8 cellular contexts compared by ENCODE assay signal in genomic region chr3:10594915-10595314, GRCh38.
A peak's percentile ranks its signal among the peaks of the same experiment; 100 is the strongest.
DNase-seq lines count a peak whose midpoint lies in the region; ATAC-seq, FAIRE-seq and TF ChIP-seq lines count a peak whose summit lies in the region.

No MANE protein-coding gene starts in this region.

- no peak overlapping the region for H4K5ac ChIP-seq in H1 (ENCODE audit: insufficient read length, low read depth, low read length)

- peak; percentile 97 for FAIRE-seq in H1 (lab: Jason Lieb, UNC)

- no peaks in the 10 kb centered on the region; the same call in 1 of the 2 replicates for H3K23me2 ChIP-seq in H1 (ENCODE audit: low read depth, low read length)

- H3K36me3 ChIP-seq in A673 (ENCODE audit: insufficient read depth, low read length, poor library complexity, severe bottlenecking) (no peaks in the 10 kb centered on the region), H1 (ENCODE audit: control insufficient read depth in 2 of 4, insufficient read depth in 4 of 4, low read length in 3 of 4) (no peaks in the 10 kb centered on the region)

- no peaks in the 10 kb centered on the region for H3K4me1 Mint-ChIP-seq in T-helper 2 cell treated with Interferon-gamma antibody and Interleukin-4, amounts not matched to agents 5 μg/mL and 100 μg/mL, for 36 hours (ENCODE audit: low read depth)

- H3K4me3 ChIP-seq in A673 (ENCODE audit: low read depth, low read length, poor library complexity, severe bottlenecking) (no peak overlapping the region), HFF-Myc (replicated peaks; ENCODE audit: low read depth, low read length) (no peak overlapping the region), H1 (ENCODE audit: extremely low read depth in 1 of 4, insufficient read depth in 2 of 4, low read depth in 3 of 4, low read length in 4 of 4) (no peak overlapping the region)

- H3K36me3 Mint-ChIP-seq in T-helper 2 cell treated with Interferon-gamma antibody and Interleukin-4, amounts not matched to agents 5 μg/mL and 100 μg/mL, for 36 hours (ENCODE audit: low read depth), result no peaks in the 10 kb centered on the region

- POLR2A ChIA-PET in A673 (lab: Charles Lee; ENCODE audit: low non-redundant PET) (no interaction called here), H1 (lab: Charles Lee; ENCODE audit: partially characterized antibody) (no interaction called here)

- H3K79me1 ChIP-seq in H1 (ENCODE audit: low read depth, low read length), result no peaks in the 10 kb centered on the region

- no peaks in the 10 kb centered on the region for H3K9me3 ChIP-seq in A673 (ENCODE audit: low read depth, low read length, poor library complexity, severe bottlenecking)
- no peaks in the 10 kb centered on the region for H3K9me3 ChIP-seq in H1 (ENCODE audit: insufficient read depth in 2 of 2, low read depth in 1 of 2, low read length in 1 of 2)

- peaks cover 5% of the 10 kb centered on the region for H3K27me3 Mint-ChIP-seq in T-helper 2 cell treated with Interferon-gamma antibody and Interleukin-4, amounts not matched to agents 5 μg/mL and 100 μg/mL, for 36 hours (ENCODE audit: low read depth)

- no peak overlapping the region for H2BK120ac ChIP-seq in H1 (replicated peaks; ENCODE audit: low read depth, low read length)

- 19% methylated on average over 8 of the region's 8 CpGs; no CpG with 5 or more reads in 1 of the 2 experiments for WGBS in H1 (ENCODE audit: extremely low coverage in 1 of 2, insufficient coverage in 1 of 2, insufficient read length in 1 of 2, insufficient replicate concordance in 2 of 2, low coverage in 1 of 2, low lambda C conversion rate in 2 of 2, missing lambda C conversion rate in 1 of 2), 2 experiments

- no peak overlapping the region for H2BK5ac ChIP-seq in H1 (ENCODE audit: low read depth, low read length)

- no peaks in the 10 kb centered on the region for H3K79me2 ChIP-seq in H1 (ENCODE audit: control insufficient read depth in 1 of 2, insufficient read depth in 2 of 2, low read length in 2 of 2)

- peaks cover 0 to 4% of the 10 kb centered on the region in 2 experiments for H4K20me1 ChIP-seq in H1 (replicated peaks in 1 of 2; ENCODE audit: control insufficient read depth in 1 of 2, insufficient read depth in 2 of 2, low read length in 2 of 2)

- H3K4ac ChIP-seq in H1 (replicated peaks; ENCODE audit: insufficient read length, low read depth, low read length), result no peak overlapping the region

- H3K9me3 Mint-ChIP-seq in T-helper 2 cell treated with Interferon-gamma antibody and Interleukin-4, amounts not matched to agents 5 μg/mL and 100 μg/mL, for 36 hours, result no peaks in the 10 kb centered on the region

- H3K18ac ChIP-seq in H1 (ENCODE audit: extremely low read depth, low read length), result no peak overlapping the region

- no peak overlapping the region for H3K23ac ChIP-seq in H1 (ENCODE audit: insufficient read length)

- no peak overlapping the region for H3K56ac ChIP-seq in H1 (replicated peaks; ENCODE audit: insufficient read length, low read depth, low read length)

- TF ChIP-seq CTCF in A673 (conservative IDR thresholded peaks at IDR 0.05; ENCODE audit: low read depth, low read length) (no peak), HFF-Myc (IDR thresholded peaks at IDR 0.05; ENCODE audit: low read depth, low read length, missing control alignments) (no peak), H1 (IDR thresholded peaks at IDR 0.05; ENCODE audit: control extremely low read depth in 1 of 3, insufficient read depth in 1 of 3, low read depth in 1 of 3, low read length in 3 of 3) (no peak)

- no peak for TF ChIP-seq RAD21 in H1 (IDR thresholded peaks at IDR 0.05 in 1 of 2, conservative IDR thresholded peaks at IDR 0.05 in 1 of 2; ENCODE audit: low read depth in 2 of 2, low read length in 2 of 2)

- 0 out of 2 replicates have a peak overlapping the region, but pooled peaks have one; percentile 56 for H2AFZ ChIP-seq in H1 (ENCODE audit: low read length)

- no peak for TF ChIP-seq POLR2A in H1 (IDR thresholded peaks at IDR 0.05; ENCODE audit: control extremely low read depth in 1 of 2, low read depth in 2 of 2, low read length in 2 of 2)

- CTCF ChIA-PET in A673 (lab: Charles Lee) (no interaction called here), H1 (lab: Charles Lee; ENCODE audit: partially characterized antibody) (interaction anchor here (0.6 to 5.6 kb wide), 2 partner anchors 8 to 10 kb away, joined by 3 to 20 read pairs; no protein-coding TSS in a partner anchor)

- H3K14ac ChIP-seq in H1 (ENCODE audit: insufficient read length), result no peak overlapping the region

- H3K27ac ChIP-seq in A673 (ENCODE audit: low read depth, low read length, poor library complexity, severe bottlenecking) (no peak overlapping the region), H1 (ENCODE audit: low read depth, low read length) (no peak overlapping the region)

- H2BK12ac ChIP-seq in H1 (ENCODE audit: low read depth, low read length), result no peak overlapping the region

- no peak overlapping the region for H4K91ac ChIP-seq in H1 (replicated peaks; ENCODE audit: insufficient read length, low read length)

- H3K4me2 ChIP-seq in H1 (ENCODE audit: insufficient read depth in 1 of 2, low read depth in 2 of 2, low read length in 2 of 2), result no peak overlapping the region

- no peaks in the 10 kb centered on the region for H3K4me1 ChIP-seq in A673 (ENCODE audit: insufficient read depth, low read length, poor library complexity, severe bottlenecking)
- H3K4me1 ChIP-seq in H1 (replicated peaks in 1 of 4; ENCODE audit: control insufficient read depth in 3 of 4, insufficient read depth in 4 of 4, low read length in 3 of 4), result no peaks in the 10 kb centered on the region

- no peak overlapping the region for H2BK15ac ChIP-seq in H1 (ENCODE audit: low read length)

- H2BK20ac ChIP-seq in H1 (ENCODE audit: low read length), result no peak overlapping the region

- ATAC-seq in GM21447 (IDR thresholded peaks at IDR 0.05; ENCODE audit: unreplicated experiment) (no peak), GM19397 (IDR thresholded peaks at IDR 0.05; ENCODE audit: unreplicated experiment) (no peak)

- intact Hi-C loops in A673 (cut with micrococcal nuclease; ENCODE audit: unreplicated experiment), result no loop called here

- DNase-seq in A673 (ENCODE audit: low spot score), result peak; percentile 85
- peak; percentile 57 for DNase-seq in HFF-Myc (ENCODE audit: extremely low read depth, low read depth)
- peak; percentile 43 for DNase-seq in T-helper 2 cell treated with Interferon-gamma antibody and Interleukin-4, amounts not matched to agents 5 μg/mL and 100 μg/mL, for 36 hours (ENCODE audit: low spot score)
- DNase-seq in H1 (ENCODE audit: low read depth in 1 of 2, low spot score in 2 of 2), result peak; percentile 57 to 89
- peak; percentile 17 for DNase-seq in non-pigmented ciliary epithelial cell (ENCODE audit: low read depth)
- no peak for DNase-seq in mesenteric fat pad (ENCODE audit: low spot score)

- no peak overlapping the region for H3K4me3 Mint-ChIP-seq in T-helper 2 cell treated with Interferon-gamma antibody and Interleukin-4, amounts not matched to agents 5 μg/mL and 100 μg/mL, for 36 hours

- no peak overlapping the region for H3K9ac ChIP-seq in H1 (replicated peaks in 1 of 4; ENCODE audit: extremely low read depth in 1 of 4, low read depth in 3 of 4, low read length in 3 of 4)

- no peak overlapping the region for H3K27ac Mint-ChIP-seq in T-helper 2 cell treated with Interferon-gamma antibody and Interleukin-4, amounts not matched to agents 5 μg/mL and 100 μg/mL, for 36 hours

- H4K8ac ChIP-seq in H1 (ENCODE audit: extremely low read depth, insufficient read depth, low read length), result no peak overlapping the region

- H3K27me3 ChIP-seq in A673 (replicated peaks; ENCODE audit: insufficient read depth, low read depth, low read length, poor library complexity) (peaks cover 8% of the 10 kb centered on the region), H1 (replicated peaks in 1 of 4; ENCODE audit: control insufficient read depth in 3 of 4, extremely low read depth in 1 of 4, insufficient read depth in 3 of 4, low read length in 3 of 4) (no peaks in the 10 kb centered on the region; a peak in 1 of 7 replicates)

- no peak for TF ChIP-seq EP300 in H1 (IDR thresholded peaks at IDR 0.05; ENCODE audit: borderline replicate concordance in 1 of 2, low read depth in 2 of 2, low read length in 2 of 2)

- no peak overlapping the region for H2AK5ac ChIP-seq in H1 (ENCODE audit: low read depth, low read length)

- BruUV-seq in A673 (replicated peaks; lab: Mats Ljungman, UMichigan), result no TSS peak

TF ChIP-seq in H1, 55 proteins besides CTCF, POLR2A, EP300 and RAD21 (continues in another document):
- TF ChIP-seq CEBPB (IDR thresholded peaks at IDR 0.05; ENCODE audit: low read depth, low read length) (no peak), KDM4A (IDR thresholded peaks at IDR 0.05; ENCODE audit: low read depth, low read length, severe bottlenecking) (no peak), NANOG (IDR thresholded peaks at IDR 0.05; ENCODE audit: insufficient read depth, low read depth, low read length, poor library complexity, severe bottlenecking) (peak; percentile 3), CREB1 (IDR thresholded peaks at IDR 0.05) (no peak), GABPA (IDR thresholded peaks at IDR 0.05; ENCODE audit: borderline replicate concordance, insufficient read depth, low read length) (no peak), MAFK (IDR thresholded peaks at IDR 0.05; ENCODE audit: low read depth, low read length) (no peak), RNF2 (IDR thresholded peaks at IDR 0.05; ENCODE audit: borderline replicate concordance, low read depth, low read length, missing control alignments, poor library complexity, severe bottlenecking) (no peak), KDM5A (IDR thresholded peaks at IDR 0.05; ENCODE audit: low read length) (no peak), GTF2F1 (IDR thresholded peaks at IDR 0.05; ENCODE audit: borderline replicate concordance, low read depth, low read length) (no peak), ATF3 (IDR thresholded peaks at IDR 0.05; ENCODE audit: insufficient read depth, low read depth, low read length) (no peak), USF2 (IDR thresholded peaks at IDR 0.05; ENCODE audit: low read length) (no peak), SIX5 (IDR thresholded peaks at IDR 0.05; ENCODE audit: low read depth, low read length) (no peak), ASH2L (IDR thresholded peaks at IDR 0.05; ENCODE audit: low read length) (no peak), SUZ12 (IDR thresholded peaks at IDR 0.05; ENCODE audit: low read length) (no peak), ZNF274 (IDR thresholded peaks at IDR 0.05; ENCODE audit: borderline replicate concordance, extremely low read depth, low read length) (no peak)
